1 cellular context compared by ENCODE assay signal in the genomic region with DNA sequence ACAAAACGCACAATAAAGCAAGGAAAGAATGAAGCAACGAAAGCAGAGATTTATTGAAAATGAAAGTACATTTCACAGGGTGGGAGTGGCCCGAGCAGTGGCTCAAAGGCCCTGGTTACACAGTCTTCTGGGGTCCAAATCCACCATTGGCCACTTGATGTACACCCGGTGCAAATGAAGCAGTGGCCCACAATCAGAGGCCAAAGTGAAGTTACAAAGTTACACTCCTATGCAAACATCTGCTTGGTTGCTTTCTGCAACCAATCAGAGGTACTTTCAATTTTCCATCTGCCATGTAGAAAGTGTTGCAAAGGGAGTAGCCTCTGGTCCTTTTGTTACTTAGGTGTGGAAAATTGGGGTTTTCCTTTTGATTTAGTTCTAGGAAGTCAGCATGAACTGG.
TF ChIP-seq lines count a peak whose summit lies in the region.

No MANE protein-coding gene starts in this region.

TF ChIP-seq in IMR-90, 13 proteins besides CTCF, POLR2A, EP300 and RAD21 (continued from another document):
- TF ChIP-seq MAZ (IDR thresholded peaks at IDR 0.05; ENCODE audit: borderline replicate concordance, low read depth, low read length) (no peak), SMC3 (IDR thresholded peaks at IDR 0.05; ENCODE audit: low read depth, low read length) (no peak), MAFK (IDR thresholded peaks at IDR 0.05; ENCODE audit: low read depth, low read length) (no peak), RCOR1 (IDR thresholded peaks at IDR 0.05; ENCODE audit: insufficient replicate concordance, low read length) (no peak), CHD1 (IDR thresholded peaks at IDR 0.05; ENCODE audit: low read depth, low read length) (no peak)
- TF ChIP-seq, protein P1, sequence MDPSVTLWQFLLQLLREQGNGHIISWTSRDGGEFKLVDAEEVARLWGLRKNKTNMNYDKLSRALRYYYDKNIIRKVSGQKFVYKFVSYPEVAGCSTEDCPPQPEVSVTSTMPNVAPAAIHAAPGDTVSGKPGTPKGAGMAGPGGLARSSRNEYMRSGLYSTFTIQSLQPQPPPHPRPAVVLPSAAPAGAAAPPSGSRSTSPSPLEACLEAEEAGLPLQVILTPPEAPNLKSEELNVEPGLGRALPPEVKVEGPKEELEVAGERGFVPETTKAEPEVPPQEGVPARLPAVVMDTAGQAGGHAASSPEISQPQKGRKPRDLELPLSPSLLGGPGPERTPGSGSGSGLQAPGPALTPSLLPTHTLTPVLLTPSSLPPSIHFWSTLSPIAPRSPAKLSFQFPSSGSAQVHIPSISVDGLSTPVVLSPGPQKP (IDR thresholded peaks at IDR 0.05; ENCODE audit: borderline replicate concordance, low read depth, low read length) = no peak
TF ChIP-seq in IMR-90: peak in this region for 0.
